Comparison of ENCODE assay signal across 9 cellular contexts in the genomic region with DNA sequence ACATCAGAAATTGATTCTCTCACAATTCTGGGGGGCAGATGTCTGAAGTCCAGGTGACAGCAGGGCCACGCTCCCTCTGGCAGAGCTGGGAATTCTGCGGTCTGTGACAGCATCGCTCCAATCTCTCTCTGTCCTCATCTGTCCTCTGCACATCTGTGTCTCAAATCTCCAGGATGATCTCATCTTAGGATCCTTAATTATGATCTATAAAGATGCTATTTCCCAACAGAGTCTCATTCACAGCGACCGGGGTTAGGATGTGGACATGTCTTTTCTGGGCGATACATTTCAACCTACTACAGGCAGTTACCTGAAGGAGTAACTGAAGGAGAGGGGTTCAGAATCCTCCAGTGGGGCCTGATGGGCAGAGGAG. TPM values are rescaled to one million over a fixed set of nuclear protein-coding genes. Genes with fewer than 3 reads are reported as not detected.
DNase-seq lines count a peak whose midpoint lies in the region; ATAC-seq and TF ChIP-seq lines count a peak whose summit lies in the region.
"Had no signal": no experiment of that assay in that cellular context is flagged by ENCODE, and none has a peak within 500 bp of the region (broad histone marks: within the 10 kb centered on the region; RNA-seq: fewer than 3 reads in every experiment).

No MANE protein-coding gene starts in this region.

- H3K9me3 ChIP-seq in SK-N-MC (ENCODE audit: low read depth, low read length) = peaks cover under 1% of the 10 kb centered on the region; the same call in 1 of the 2 replicates
- no peaks in the 10 kb centered on the region for H3K9me3 ChIP-seq in stomach

- H3K4me3 ChIP-seq in SK-N-MC (peak overlapping the region; percentile 58), stomach (no peak overlapping the region)

- H3K27ac ChIP-seq in SK-N-MC = peak overlapping the region; percentile 59; the same call in 1 of the 2 replicates
- peak overlapping the region; percentile 41 to 77 (median 71) for H3K27ac ChIP-seq in stomach

- no peak overlapping the region for H3K9ac ChIP-seq in SK-N-MC (ENCODE audit: insufficient read length)

- peak; percentile 1 for ATAC-seq in GM18502 (IDR thresholded peaks at IDR 0.05; ENCODE audit: poor library complexity, unreplicated experiment)
- peak; percentile 5 for ATAC-seq in Right ventricle myocardium superior (ENCODE audit: poor library complexity)
- no peak for ATAC-seq in HG03159 (IDR thresholded peaks at IDR 0.05; ENCODE audit: unreplicated experiment)
- ATAC-seq in HG02973 (IDR thresholded peaks at IDR 0.05; ENCODE audit: unreplicated experiment) = no peak

- H3K27me3 ChIP-seq in stomach = no peaks in the 10 kb centered on the region

- WGBS in stomach, 5 donors = 86 to 95% (median 93%) methylated on average over 6 of the region's 6 CpGs

- TF ChIP-seq POLR2A in stomach (IDR thresholded peaks at IDR 0.05) = no peak

- intact Hi-C loops in Right ventricle myocardium superior (cut with DNase I) = no loop called here
- intact Hi-C loops in stomach (cut with DNase I; ENCODE audit: low total_unique reads) = no loop called here
- intact Hi-C loops in posterior cingulate gyrus (cut with DNase I) = no loop called here

- H3K36me3 ChIP-seq in SK-N-MC (ENCODE audit: insufficient read depth, low read length) (no peaks in the 10 kb centered on the region), stomach (no peaks in the 10 kb centered on the region)

- peaks cover 0 to 13% (median 7%) of the 10 kb centered on the region in 4 donors for H3K4me1 ChIP-seq in stomach

- TF ChIP-seq CTCF in stomach (IDR thresholded peaks at IDR 0.05) = no peak

- no peak for TF ChIP-seq EP300 in stomach (IDR thresholded peaks at IDR 0.05)

- DNase-seq in SK-N-MC (ENCODE audit: low read depth, low spot score) (no peak), Right ventricle myocardium superior (no peak), stomach (no peak), posterior cingulate gyrus (no peak), cortex of kidney (lab: John Stamatoyannopoulos, UW) (no peak)
- DNase-seq: SIG-M5 had no signal

RNA-seq across cellular contexts. Expression of a gene that starts 31.4 kb away (rescaled TPM):
- total RNA-seq in Right ventricle myocardium superior (2.9 TPM), stomach (1 to 10 TPM in 4 of 5 donors, under 1 TPM in 1; 0.45 to 6.4 (median 2.8) TPM)
- polyA plus RNA-seq in stomach = 1 to 10 TPM in 1 of 3 donors, under 1 TPM in 2; 0.50 to 2.1 (median 0.58) TPM

Comparison
In these comparisons a context has a peak if more than half of its experiments do, and no peak if none do; other contexts are left out.
1. ATAC-seq: peak in GM18502 (single experiment) and Right ventricle myocardium superior (single experiment); none in HG03159 (single experiment) and HG02973 (single experiment).